1 cellular context compared by ENCODE assay signal in the genomic region with DNA sequence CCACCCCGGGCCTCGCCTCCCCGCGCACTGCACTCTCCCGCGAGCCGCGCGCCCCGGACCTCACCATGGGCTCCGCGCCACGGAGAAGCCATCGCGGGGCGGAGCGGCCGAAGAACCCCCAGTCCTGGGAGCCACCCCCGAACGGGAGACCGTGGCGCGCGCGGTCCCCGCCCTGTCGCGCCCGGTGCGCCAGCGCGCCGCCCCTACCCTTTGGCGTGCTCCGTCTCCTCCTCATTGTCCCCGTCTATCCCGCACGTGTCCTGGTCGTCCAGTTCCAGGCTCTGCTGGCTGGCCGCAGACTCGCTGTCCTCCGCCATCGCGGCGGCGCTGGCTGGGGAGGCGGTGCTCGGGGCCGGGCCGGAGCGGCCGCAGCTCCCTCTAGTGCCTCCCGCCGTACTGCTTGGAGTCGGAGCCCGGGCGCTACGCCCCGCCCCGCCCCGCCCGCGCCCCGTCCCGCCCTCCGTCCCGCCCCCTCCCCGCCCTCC.
TF ChIP-seq lines count a peak whose summit lies in the region.

A gene (minus strand): TSS at position 398 of the 485 bp plus-strand sequence. CDS start 81 bp downstream, at position 317.

TF ChIP-seq in K562, 482 proteins besides CTCF, POLR2A, EP300 and RAD21 (continued from another document and continues in another):
- TF ChIP-seq ZNF24 (IDR thresholded peaks at IDR 0.05) (no peak), ESRRB (CRISPR knock-in tag; IDR thresholded peaks at IDR 0.05; ENCODE audit: borderline replicate concordance) (no peak), ZBED1 (IDR thresholded peaks at IDR 0.05) (no peak), CHD4 (IDR thresholded peaks at IDR 0.05; ENCODE audit: insufficient read depth, insufficient replicate concordance, low read depth, low read length, poor library complexity, severe bottlenecking) (no peak), TAF7 (tag; IDR thresholded peaks at IDR 0.05) (peak; percentile 52; the same call in 1 of the 2 replicates), PRPF4 (IDR thresholded peaks at IDR 0.05; ENCODE audit: insufficient read depth, low read depth, low read length, poor library complexity, severe bottlenecking) (no peak), GABPA (tag; conservative IDR thresholded peaks at IDR 0.05; ENCODE audit: low read depth) (no peak), KLF1 (tag; IDR thresholded peaks at IDR 0.05) (no peak), GABPB2 (CRISPR knock-in tag; conservative IDR thresholded peaks at IDR 0.05) (no peak), ZNF174 (CRISPR knock-in tag; IDR thresholded peaks at IDR 0.05) (no peak), CC2D1A (IDR thresholded peaks at IDR 0.05) (no peak), NFIX (CRISPR knock-in tag; IDR thresholded peaks at IDR 0.05; ENCODE audit: low read depth) (no peak), PTBP1 (IDR thresholded peaks at IDR 0.05; ENCODE audit: low read depth, low read length) (no peak), HDAC2 (IDR thresholded peaks at IDR 0.05) (no peak), TAL1 (IDR thresholded peaks at IDR 0.05) (no peak), ZNF589 (CRISPR knock-in tag; IDR thresholded peaks at IDR 0.05; ENCODE audit: low read depth) (no peak), MTA2 (IDR thresholded peaks at IDR 0.05; ENCODE audit: low read depth) (no peak), ZNF212 (CRISPR knock-in tag; IDR thresholded peaks at IDR 0.05) (no peak), MYBL2 (IDR thresholded peaks at IDR 0.05; ENCODE audit: low read depth) (no peak), MYBL2 (CRISPR knock-in tag; IDR thresholded peaks at IDR 0.05; ENCODE audit: borderline replicate concordance) (no peak), ZNF699 (CRISPR knock-in tag; IDR thresholded peaks at IDR 0.05; ENCODE audit: insufficient replicate concordance) (no peak), E2F3 (CRISPR knock-in tag; IDR thresholded peaks at IDR 0.05) (no peak), RHOXF2B (CRISPR knock-in tag; conservative IDR thresholded peaks at IDR 0.05) (peak; percentile 81; the same call in 1 of the 2 replicates), BACH1 (tag; IDR thresholded peaks at IDR 0.05) (no peak), MAFK (IDR thresholded peaks at IDR 0.05; ENCODE audit: low read length) (no peak), YY1 (IDR thresholded peaks at IDR 0.05; ENCODE audit: borderline replicate concordance in 1 of 3, control insufficient read depth in 1 of 3, extremely low read depth in 1 of 3, insufficient read depth in 3 of 3, insufficient read length in 1 of 3, insufficient replicate concordance in 2 of 3, low read depth in 1 of 3, low read length in 2 of 3) (peak; percentile 48 to 94 (median 86)), ZNF224 (CRISPR knock-in tag; IDR thresholded peaks at IDR 0.05) (no peak), DMBX1 (CRISPR knock-in tag; IDR thresholded peaks at IDR 0.05; ENCODE audit: borderline replicate concordance) (no peak), FOXJ3 (CRISPR knock-in tag; IDR thresholded peaks at IDR 0.05) (no peak), PHTF2 (CRISPR knock-in tag; IDR thresholded peaks at IDR 0.05) (no peak), SMAD2 (IDR thresholded peaks at IDR 0.05; ENCODE audit: low read depth, low read length) (no peak), HMGN3 (IDR thresholded peaks at IDR 0.05; ENCODE audit: borderline replicate concordance, extremely low read depth, insufficient read length, low read depth, low read length) (peak; percentile 79), CEBPG (CRISPR knock-in tag; IDR thresholded peaks at IDR 0.05) (no peak), CEBPG (tag; conservative IDR thresholded peaks at IDR 0.05 in 1 of 2, IDR thresholded peaks at IDR 0.05 in 1 of 2) (no peak), NEUROD1 (IDR thresholded peaks at IDR 0.05; ENCODE audit: borderline replicate concordance, low read depth, low read length, partially characterized antibody) (peak; percentile 34), ZNF551 (CRISPR knock-in tag; IDR thresholded peaks at IDR 0.05) (no peak)
- TF ChIP-seq, protein P1, sequence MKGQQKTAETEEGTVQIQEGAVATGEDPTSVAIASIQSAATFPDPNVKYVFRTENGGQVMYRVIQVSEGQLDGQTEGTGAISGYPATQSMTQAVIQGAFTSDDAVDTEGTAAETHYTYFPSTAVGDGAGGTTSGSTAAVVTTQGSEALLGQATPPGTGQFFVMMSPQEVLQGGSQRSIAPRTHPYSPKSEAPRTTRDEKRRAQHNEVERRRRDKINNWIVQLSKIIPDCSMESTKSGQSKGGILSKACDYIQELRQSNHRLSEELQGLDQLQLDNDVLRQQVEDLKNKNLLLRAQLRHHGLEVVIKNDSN (CRISPR knock-in tag; IDR thresholded peaks at IDR 0.05), result peak; percentile 64
- TF ChIP-seq, protein P2, sequence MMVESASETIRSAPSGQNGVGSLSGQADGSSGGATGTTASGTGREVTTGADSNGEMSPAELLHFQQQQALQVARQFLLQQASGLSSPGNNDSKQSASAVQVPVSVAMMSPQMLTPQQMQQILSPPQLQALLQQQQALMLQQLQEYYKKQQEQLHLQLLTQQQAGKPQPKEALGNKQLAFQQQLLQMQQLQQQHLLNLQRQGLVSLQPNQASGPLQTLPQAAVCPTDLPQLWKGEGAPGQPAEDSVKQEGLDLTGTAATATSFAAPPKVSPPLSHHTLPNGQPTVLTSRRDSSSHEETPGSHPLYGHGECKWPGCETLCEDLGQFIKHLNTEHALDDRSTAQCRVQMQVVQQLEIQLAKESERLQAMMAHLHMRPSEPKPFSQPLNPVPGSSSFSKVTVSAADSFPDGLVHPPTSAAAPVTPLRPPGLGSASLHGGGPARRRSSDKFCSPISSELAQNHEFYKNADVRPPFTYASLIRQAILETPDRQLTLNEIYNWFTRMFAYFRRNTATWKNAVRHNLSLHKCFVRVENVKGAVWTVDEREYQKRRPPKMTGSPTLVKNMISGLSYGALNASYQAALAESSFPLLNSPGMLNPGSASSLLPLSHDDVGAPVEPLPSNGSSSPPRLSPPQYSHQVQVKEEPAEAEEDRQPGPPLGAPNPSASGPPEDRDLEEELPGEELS (CRISPR knock-in tag; IDR thresholded peaks at IDR 0.05; ENCODE audit: borderline replicate concordance), result no peak
- TF ChIP-seq, protein P3, sequence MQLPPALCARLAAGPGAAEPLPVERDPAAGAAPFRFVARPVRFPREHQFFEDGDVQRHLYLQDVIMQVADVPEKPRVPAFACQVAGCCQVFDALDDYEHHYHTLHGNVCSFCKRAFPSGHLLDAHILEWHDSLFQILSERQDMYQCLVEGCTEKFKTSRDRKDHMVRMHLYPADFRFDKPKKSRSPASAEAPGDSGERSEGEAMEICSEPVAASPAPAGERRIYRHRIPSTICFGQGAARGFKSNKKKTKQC (CRISPR knock-in tag; IDR thresholded peaks at IDR 0.05), result no peak; the same call in 1 of the 2 replicates
- TF ChIP-seq, protein P4, sequence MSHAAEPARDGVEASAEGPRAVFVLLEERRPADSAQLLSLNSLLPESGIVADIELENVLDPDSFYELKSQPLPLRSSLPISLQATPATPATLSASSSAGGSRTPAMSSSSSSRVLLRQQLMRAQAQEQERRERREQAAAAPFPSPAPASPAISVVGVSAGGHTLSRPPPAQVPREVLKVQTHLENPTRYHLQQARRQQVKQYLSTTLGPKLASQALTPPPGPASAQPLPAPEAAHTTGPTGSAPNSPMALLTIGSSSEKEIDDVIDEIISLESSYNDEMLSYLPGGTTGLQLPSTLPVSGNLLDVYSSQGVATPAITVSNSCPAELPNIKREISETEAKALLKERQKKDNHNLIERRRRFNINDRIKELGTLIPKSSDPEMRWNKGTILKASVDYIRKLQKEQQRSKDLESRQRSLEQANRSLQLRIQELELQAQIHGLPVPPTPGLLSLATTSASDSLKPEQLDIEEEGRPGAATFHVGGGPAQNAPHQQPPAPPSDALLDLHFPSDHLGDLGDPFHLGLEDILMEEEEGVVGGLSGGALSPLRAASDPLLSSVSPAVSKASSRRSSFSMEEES (CRISPR knock-in tag; IDR thresholded peaks at IDR 0.05), result no peak
- TF ChIP-seq, protein P5, sequence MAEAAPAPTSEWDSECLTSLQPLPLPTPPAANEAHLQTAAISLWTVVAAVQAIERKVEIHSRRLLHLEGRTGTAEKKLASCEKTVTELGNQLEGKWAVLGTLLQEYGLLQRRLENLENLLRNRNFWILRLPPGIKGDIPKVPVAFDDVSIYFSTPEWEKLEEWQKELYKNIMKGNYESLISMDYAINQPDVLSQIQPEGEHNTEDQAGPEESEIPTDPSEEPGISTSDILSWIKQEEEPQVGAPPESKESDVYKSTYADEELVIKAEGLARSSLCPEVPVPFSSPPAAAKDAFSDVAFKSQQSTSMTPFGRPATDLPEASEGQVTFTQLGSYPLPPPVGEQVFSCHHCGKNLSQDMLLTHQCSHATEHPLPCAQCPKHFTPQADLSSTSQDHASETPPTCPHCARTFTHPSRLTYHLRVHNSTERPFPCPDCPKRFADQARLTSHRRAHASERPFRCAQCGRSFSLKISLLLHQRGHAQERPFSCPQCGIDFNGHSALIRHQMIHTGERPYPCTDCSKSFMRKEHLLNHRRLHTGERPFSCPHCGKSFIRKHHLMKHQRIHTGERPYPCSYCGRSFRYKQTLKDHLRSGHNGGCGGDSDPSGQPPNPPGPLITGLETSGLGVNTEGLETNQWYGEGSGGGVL (CRISPR knock-in tag; IDR thresholded peaks at IDR 0.05), result no peak
- TF ChIP-seq, protein P6, sequence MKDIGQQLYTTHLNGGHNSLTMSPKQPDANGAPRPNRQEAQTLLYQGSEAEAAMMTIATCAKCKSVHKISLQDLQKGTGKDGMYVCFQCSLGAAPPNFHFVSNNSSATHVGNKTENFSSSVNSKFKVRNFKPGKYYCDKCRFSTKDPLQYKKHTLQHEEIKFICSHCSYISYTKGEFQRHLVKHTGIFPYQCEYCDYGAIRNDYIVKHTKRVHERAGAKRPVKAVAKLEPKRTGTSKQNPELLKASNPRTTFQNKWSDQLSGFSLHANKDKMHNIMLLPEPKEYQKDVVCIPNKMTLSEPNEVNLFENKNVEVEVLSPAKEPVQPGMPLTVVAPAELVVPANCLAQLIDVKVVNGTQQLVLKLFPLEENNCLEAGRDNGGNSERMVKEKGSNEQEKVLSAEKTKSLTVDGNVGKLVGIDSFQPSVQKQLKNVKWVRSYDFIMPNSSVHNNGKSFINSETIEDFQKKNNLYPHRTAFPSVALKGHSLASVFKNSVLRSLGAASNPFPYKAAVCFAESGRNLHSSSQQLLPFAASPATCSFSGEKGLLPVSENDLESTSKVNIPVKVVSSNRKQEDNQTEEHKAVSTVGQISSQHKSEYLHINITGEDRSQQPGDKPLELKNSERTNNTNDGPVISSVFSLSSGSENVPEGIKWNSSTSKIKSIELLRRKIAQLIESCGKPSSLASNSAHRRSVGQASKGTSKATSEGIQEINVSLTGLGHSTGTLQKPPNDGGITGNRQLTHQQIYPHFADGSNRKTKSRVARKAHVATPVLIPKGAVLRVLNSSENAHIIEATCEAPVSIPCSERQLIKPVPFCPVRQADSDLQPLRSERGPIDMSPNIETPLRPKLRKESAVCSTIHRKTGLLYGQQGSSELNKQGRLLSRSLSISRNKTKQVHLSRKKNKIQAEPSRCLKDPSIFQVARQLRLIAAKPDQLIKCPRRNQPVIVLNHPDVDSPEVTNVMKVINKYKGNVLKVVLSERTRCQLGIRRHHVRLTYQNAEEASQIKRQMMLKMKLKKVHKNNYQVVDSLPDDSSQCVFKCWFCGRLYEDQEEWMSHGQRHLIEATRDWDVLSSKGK (CRISPR knock-in tag; IDR thresholded peaks at IDR 0.05), result no peak
- TF ChIP-seq, protein P7, sequence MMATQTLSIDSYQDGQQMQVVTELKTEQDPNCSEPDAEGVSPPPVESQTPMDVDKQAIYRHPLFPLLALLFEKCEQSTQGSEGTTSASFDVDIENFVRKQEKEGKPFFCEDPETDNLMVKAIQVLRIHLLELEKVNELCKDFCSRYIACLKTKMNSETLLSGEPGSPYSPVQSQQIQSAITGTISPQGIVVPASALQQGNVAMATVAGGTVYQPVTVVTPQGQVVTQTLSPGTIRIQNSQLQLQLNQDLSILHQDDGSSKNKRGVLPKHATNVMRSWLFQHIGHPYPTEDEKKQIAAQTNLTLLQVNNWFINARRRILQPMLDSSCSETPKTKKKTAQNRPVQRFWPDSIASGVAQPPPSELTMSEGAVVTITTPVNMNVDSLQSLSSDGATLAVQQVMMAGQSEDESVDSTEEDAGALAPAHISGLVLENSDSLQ (IDR thresholded peaks at IDR 0.05), result no peak
- TF ChIP-seq, protein P8, sequence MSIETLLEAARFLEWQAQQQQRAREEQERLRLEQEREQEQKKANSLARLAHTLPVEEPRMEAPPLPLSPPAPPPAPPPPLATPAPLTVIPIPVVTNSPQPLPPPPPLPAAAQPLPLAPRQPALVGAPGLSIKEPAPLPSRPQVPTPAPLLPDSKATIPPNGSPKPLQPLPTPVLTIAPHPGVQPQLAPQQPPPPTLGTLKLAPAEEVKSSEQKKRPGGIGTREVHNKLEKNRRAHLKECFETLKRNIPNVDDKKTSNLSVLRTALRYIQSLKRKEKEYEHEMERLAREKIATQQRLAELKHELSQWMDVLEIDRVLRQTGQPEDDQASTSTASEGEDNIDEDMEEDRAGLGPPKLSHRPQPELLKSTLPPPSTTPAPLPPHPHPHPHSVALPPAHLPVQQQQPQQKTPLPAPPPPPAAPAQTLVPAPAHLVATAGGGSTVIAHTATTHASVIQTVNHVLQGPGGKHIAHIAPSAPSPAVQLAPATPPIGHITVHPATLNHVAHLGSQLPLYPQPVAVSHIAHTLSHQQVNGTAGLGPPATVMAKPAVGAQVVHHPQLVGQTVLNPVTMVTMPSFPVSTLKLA (conservative IDR thresholded peaks at IDR 0.05), result peak; percentile 58 to 73
- TF ChIP-seq, protein P9, sequence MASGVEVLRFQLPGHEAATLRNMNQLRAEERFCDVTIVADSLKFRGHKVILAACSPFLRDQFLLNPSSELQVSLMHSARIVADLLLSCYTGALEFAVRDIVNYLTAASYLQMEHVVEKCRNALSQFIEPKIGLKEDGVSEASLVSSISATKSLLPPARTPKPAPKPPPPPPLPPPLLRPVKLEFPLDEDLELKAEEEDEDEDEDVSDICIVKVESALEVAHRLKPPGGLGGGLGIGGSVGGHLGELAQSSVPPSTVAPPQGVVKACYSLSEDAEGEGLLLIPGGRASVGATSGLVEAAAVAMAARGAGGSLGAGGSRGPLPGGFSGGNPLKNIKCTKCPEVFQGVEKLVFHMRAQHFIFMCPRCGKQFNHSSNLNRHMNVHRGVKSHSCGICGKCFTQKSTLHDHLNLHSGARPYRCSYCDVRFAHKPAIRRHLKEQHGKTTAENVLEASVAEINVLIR (CRISPR knock-in tag; IDR thresholded peaks at IDR 0.05), result no peak
- TF ChIP-seq, protein P10, sequence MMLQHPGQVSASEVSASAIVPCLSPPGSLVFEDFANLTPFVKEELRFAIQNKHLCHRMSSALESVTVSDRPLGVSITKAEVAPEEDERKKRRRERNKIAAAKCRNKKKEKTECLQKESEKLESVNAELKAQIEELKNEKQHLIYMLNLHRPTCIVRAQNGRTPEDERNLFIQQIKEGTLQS (IDR thresholded peaks at IDR 0.05), result no peak
- TF ChIP-seq, protein P10 (CRISPR knock-in tag; conservative IDR thresholded peaks at IDR 0.05), result no peak
